Comparison of ENCODE assay signal across 12 cellular contexts in genomic region chr10:117074621-117075020, GRCh38.
DNase-seq lines count a peak whose midpoint lies in the region; ATAC-seq, FAIRE-seq and TF ChIP-seq lines count a peak whose summit lies in the region.
"Had no signal": no experiment of that assay in that cellular context is flagged by ENCODE, and none has a peak within 500 bp of the region (broad histone marks: within the 10 kb centered on the region; RNA-seq: fewer than 3 reads in every experiment).

No MANE protein-coding gene starts in this region.

- ATAC-seq in mucosa of descending colon = peak; percentile 89
- no peak for ATAC-seq in GM18909 (IDR thresholded peaks at IDR 0.05; ENCODE audit: poor library complexity, unreplicated experiment)
- ATAC-seq: stimulated activated naive CD8-positive, alpha-beta T cell treated with anti-CD3 and anti-CD28 coated beads, Interleukin-15, amount 100 ng/mL, for 72 hours had no signal

- TF ChIP-seq CTCF in bronchial epithelial cell (IDR thresholded peaks at IDR 0.05; ENCODE audit: insufficient read depth, low read length, severe bottlenecking) (peak; percentile 27), mucosa of descending colon (IDR thresholded peaks at IDR 0.05) (no peak), GM20000 (IDR thresholded peaks at IDR 0.05; ENCODE audit: extremely low read depth, missing control alignments) (no peak)

- H3K27ac ChIP-seq in substantia nigra (ENCODE audit: low read depth, low read length, poor library complexity, severe bottlenecking) = no peak overlapping the region

- H3K36me3 ChIP-seq in bronchial epithelial cell (ENCODE audit: control insufficient read depth, insufficient read depth, low read length) (no peaks in the 10 kb centered on the region), mucosa of descending colon (ENCODE audit: low read depth) (no peaks in the 10 kb centered on the region)

- DNase-seq in HT1080 (ENCODE audit: low read depth) (peak; percentile 8), NCI-H748 (lab: John Stamatoyannopoulos, UW; ENCODE audit: unreplicated experiment) (peak; percentile 61), bronchial epithelial cell (ENCODE audit: low read depth) (peak; percentile 18), mucosa of descending colon (peak in 2 of 3 donors; percentile 20 to 52), substantia nigra (lab: John Stamatoyannopoulos, UW) (no peak), GM20000 (ENCODE audit: low spot score) (no peak)
- DNase-seq: activated naive CD4-positive, alpha-beta T cell; NCI-H2171; nucleus accumbens; stimulated activated CD4-positive, alpha-beta T cell treated with anti-CD3 and anti-CD28 coated beads, Interleukin-2, amount 100 ng/mL, for 48 hours; stimulated activated naive CD8-positive, alpha-beta T cell treated with anti-CD3 and anti-CD28 coated beads, Interleukin-15, amount 100 ng/mL, for 72 hours had no signal

- no peak for FAIRE-seq in bronchial epithelial cell (lab: Jason Lieb, UNC)

- no peaks in the 10 kb centered on the region for H3K9me3 ChIP-seq in mucosa of descending colon

- no peaks in the 10 kb centered on the region for H3K4me1 ChIP-seq in mucosa of descending colon (ENCODE audit: low read depth)

- H3K27me3 ChIP-seq in bronchial epithelial cell (ENCODE audit: control insufficient read depth, insufficient read depth, low read length) = peaks cover 2% of the 10 kb centered on the region

- H3K4me3 ChIP-seq in bronchial epithelial cell (ENCODE audit: low read depth, low read length) (no peak overlapping the region), mucosa of descending colon (no peak overlapping the region)

- intact Hi-C loops in mucosa of descending colon (cut with DNase I, micrococcal nuclease) = no loop called here

Comparison
In these comparisons a context has a peak if more than half of its experiments do, and no peak if none do; other contexts are left out.
1. DNase-seq: peak in HT1080 (single experiment), NCI-H748 (single experiment), bronchial epithelial cell (single experiment) and mucosa of descending colon (2 of 3); none in substantia nigra (0 of 49) and GM20000 (single experiment).